ENCODE assay signal across 1 cellular context in genomic region chr7:99848420-99849216, GRCh38.
A peak's percentile ranks its signal among the peaks of the same experiment; 100 is the strongest.
TF ChIP-seq lines count a peak whose summit lies in the region.

No MANE protein-coding gene starts in this region.

TF ChIP-seq in K562, 482 proteins besides CTCF, POLR2A, EP300 and RAD21 (continues in another document):
- TF ChIP-seq RFX5 (IDR thresholded peaks at IDR 0.05; ENCODE audit: low read depth, low read length) (no peak), MTF1 (CRISPR knock-in tag; IDR thresholded peaks at IDR 0.05; ENCODE audit: borderline replicate concordance) (no peak), ZNF121 (CRISPR knock-in tag; conservative IDR thresholded peaks at IDR 0.05) (no peak), ZNF23 (CRISPR knock-in tag; IDR thresholded peaks at IDR 0.05) (no peak), TRIM25 (IDR thresholded peaks at IDR 0.05; ENCODE audit: borderline replicate concordance) (no peak), RFX7 (CRISPR knock-in tag; IDR thresholded peaks at IDR 0.05) (no peak), FUS (optimal IDR thresholded peaks at IDR 0.05; ENCODE audit: low read depth, low read length) (no peak), FIP1L1 (IDR thresholded peaks at IDR 0.05; ENCODE audit: low read depth, low read length, poor library complexity, severe bottlenecking) (no peak), ZBTB1 (CRISPR knock-in tag; IDR thresholded peaks at IDR 0.05; ENCODE audit: borderline replicate concordance, low read depth) (no peak), ARID1B (IDR thresholded peaks at IDR 0.05) (peak; percentile 48; the same call in 1 of the 2 replicates), ESRRB (CRISPR knock-in tag; IDR thresholded peaks at IDR 0.05; ENCODE audit: borderline replicate concordance) (no peak), CREB5 (CRISPR knock-in tag; IDR thresholded peaks at IDR 0.05) (no peak), SP2 (IDR thresholded peaks at IDR 0.05; ENCODE audit: extremely low read depth, low read depth, low read length, poor library complexity, severe bottlenecking) (no peak), RNF219 (CRISPR knock-in tag; IDR thresholded peaks at IDR 0.05) (no peak), E2F6 (IDR thresholded peaks at IDR 0.05; ENCODE audit: borderline replicate concordance in 1 of 2, extremely low read depth in 1 of 2, insufficient read depth in 1 of 2, insufficient read length in 1 of 2, low read depth in 1 of 2, low read length in 1 of 2, poor library complexity in 1 of 2, severe bottlenecking in 1 of 2) (no peak), NFXL1 (CRISPR knock-in tag; IDR thresholded peaks at IDR 0.05) (no peak), UBTF (IDR thresholded peaks at IDR 0.05; ENCODE audit: borderline replicate concordance in 1 of 2, low read depth in 2 of 2, low read length in 2 of 2) (no peak), MYBL2 (IDR thresholded peaks at IDR 0.05; ENCODE audit: low read depth) (no peak), MYBL2 (CRISPR knock-in tag; IDR thresholded peaks at IDR 0.05; ENCODE audit: borderline replicate concordance) (no peak), CREM (IDR thresholded peaks at IDR 0.05; ENCODE audit: low read depth) (peak; percentile 76), SAFB2 (IDR thresholded peaks at IDR 0.05; ENCODE audit: borderline replicate concordance, low read depth, low read length, severe bottlenecking) (no peak), TAL1 (IDR thresholded peaks at IDR 0.05) (peak; percentile 42; the same call in 1 of the 2 replicates), NFIX (CRISPR knock-in tag; IDR thresholded peaks at IDR 0.05; ENCODE audit: low read depth) (no peak), RUNX1 (IDR thresholded peaks at IDR 0.05; ENCODE audit: low read depth) (no peak), LARP7 (IDR thresholded peaks at IDR 0.05) (no peak), MCM3 (IDR thresholded peaks at IDR 0.05) (no peak), ZNF311 (CRISPR knock-in tag; IDR thresholded peaks at IDR 0.05) (no peak), NR1H2 (CRISPR knock-in tag; IDR thresholded peaks at IDR 0.05) (no peak), ELK3 (CRISPR knock-in tag; IDR thresholded peaks at IDR 0.05) (no peak), ZNF507 (tag; conservative IDR thresholded peaks at IDR 0.05) (no peak), TEAD4 (IDR thresholded peaks at IDR 0.05; ENCODE audit: low read length) (peak; percentile 67), TEAD4 (CRISPR knock-in tag; IDR thresholded peaks at IDR 0.05; ENCODE audit: borderline replicate concordance) (no peak), ZKSCAN1 (IDR thresholded peaks at IDR 0.05; ENCODE audit: low read depth, low read length) (no peak), THAP12 (CRISPR knock-in tag; IDR thresholded peaks at IDR 0.05) (no peak), TCF3 (CRISPR knock-in tag; IDR thresholded peaks at IDR 0.05) (peak; percentile 59), CBX1 (IDR thresholded peaks at IDR 0.05; ENCODE audit: low read depth) (no peak), ATF1 (CRISPR knock-in tag; IDR thresholded peaks at IDR 0.05) (no peak), ATF1 (tag; IDR thresholded peaks at IDR 0.05) (no peak), CBFA2T2 (conservative IDR thresholded peaks at IDR 0.05) (peak; percentile 34; the same call in 1 of the 2 replicates), HEY1 (CRISPR knock-in tag; IDR thresholded peaks at IDR 0.05; ENCODE audit: borderline replicate concordance) (no peak), ZNF143 (CRISPR knock-in tag; IDR thresholded peaks at IDR 0.05) (no peak), ZFPM2 (CRISPR knock-in tag; IDR thresholded peaks at IDR 0.05) (no peak), PURB (CRISPR knock-in tag; IDR thresholded peaks at IDR 0.05; ENCODE audit: low read depth) (no peak), PATZ1 (CRISPR knock-in tag; IDR thresholded peaks at IDR 0.05; ENCODE audit: borderline replicate concordance) (no peak), ZNF586 (CRISPR knock-in tag; conservative IDR thresholded peaks at IDR 0.05) (no peak), SAP30 (IDR thresholded peaks at IDR 0.05; ENCODE audit: borderline replicate concordance, insufficient read depth, low read depth, low read length, poor library complexity, severe bottlenecking) (no peak), ZC3H4 (CRISPR knock-in tag; IDR thresholded peaks at IDR 0.05; ENCODE audit: borderline replicate concordance) (no peak), ZNF277 (CRISPR knock-in tag; IDR thresholded peaks at IDR 0.05; ENCODE audit: borderline replicate concordance) (no peak)
